In the genomic region with DNA sequence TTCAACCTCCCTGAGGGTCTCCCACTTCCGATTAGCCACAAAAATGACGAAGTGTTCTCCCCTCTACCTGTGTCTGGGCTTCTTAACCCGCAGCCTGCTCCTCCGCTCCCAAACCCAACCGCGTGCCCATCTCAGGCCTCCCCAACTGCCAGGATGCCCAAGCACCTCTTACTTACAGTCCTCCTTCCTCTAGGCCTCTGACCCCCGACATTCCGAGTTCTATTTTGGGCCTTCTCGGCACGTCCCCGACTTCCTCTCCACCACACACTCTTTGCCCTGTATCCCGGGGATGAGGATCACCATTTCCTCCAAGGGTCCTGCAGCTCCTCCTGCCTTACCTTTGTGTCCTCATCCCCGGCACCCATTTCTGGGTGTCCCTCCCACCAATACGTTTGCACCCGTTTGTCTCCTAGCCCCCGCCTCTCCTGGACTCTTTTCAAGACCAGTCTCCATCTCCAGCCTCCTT, we compare ENCODE assay signal across 9 cellular contexts. TPM values are rescaled to one million over a fixed set of nuclear protein-coding genes. Genes with fewer than 3 reads are reported as not detected.
A peak's percentile ranks its signal among the peaks of the same experiment; 100 is the strongest.
DNase-seq lines count a peak whose midpoint lies in the region; ATAC-seq, FAIRE-seq and TF ChIP-seq lines count a peak whose summit lies in the region.
"Had no signal": no experiment of that assay in that cellular context is flagged by ENCODE, and none has a peak within 500 bp of the region (broad histone marks: within the 10 kb centered on the region; RNA-seq: fewer than 3 reads in every experiment).

No MANE protein-coding gene starts in this region.

- peaks cover 47% of the 10 kb centered on the region for H3K36me3 ChIP-seq in CD8-positive, alpha-beta T cell (ENCODE audit: insufficient read depth, low read length)
- H3K36me3 ChIP-seq in KMS-11 (ENCODE audit: insufficient read depth) (peaks cover 9% of the 10 kb centered on the region; the same call in 1 of the 2 replicates), K562 (ENCODE audit: control insufficient read depth, insufficient read depth, low read length) (peaks cover 57% of the 10 kb centered on the region), mesodermal cell (ENCODE audit: control insufficient read depth, insufficient read depth, low read length) (peaks cover 54% of the 10 kb centered on the region), uterus (no peaks in the 10 kb centered on the region)

- peak overlapping the region; percentile 96 for H3K27ac Mint-ChIP-seq in CD8-positive, alpha-beta T cell

- no peak for FAIRE-seq in K562 (lab: Jason Lieb, UNC)

- POLR2A ChIA-PET in CD8-positive, alpha-beta T cell (lab: Charles Lee): interaction anchor here (0.6 to 7.1 kb wide), 31 partner anchors 8 to 748 kb away, joined by 3 to 178 read pairs (median 6); a partner anchor contains a TSS
- POLR2A ChIA-PET in K562 (lab: Yijun Ruan, JAX): interaction anchor here (0.6 to 5.6 kb wide), 32 partner anchors 9 to 663 kb away, joined by 3 to 151 read pairs (median 4); a partner anchor contains a TSS

- H3K9ac ChIP-seq in KMS-11 (peak overlapping the region; percentile 81), K562 (ENCODE audit: insufficient read depth in 1 of 2, low read depth in 2 of 2, low read length in 2 of 2) (peak overlapping the region; percentile 99 to 100)

- no peaks in the 10 kb centered on the region for H3K27me3 Mint-ChIP-seq in CD8-positive, alpha-beta T cell (ENCODE audit: low read depth)

- peaks cover 11% of the 10 kb centered on the region for H3K9me1 ChIP-seq in K562 (ENCODE audit: control insufficient read depth, insufficient read depth, low read length)

- H3K4me2 ChIP-seq in KMS-11 (peak overlapping the region; percentile 87), K562 (ENCODE audit: insufficient read depth, low read length) (peak overlapping the region; percentile 95)

- CTCF ChIA-PET in CD8-positive, alpha-beta T cell (lab: Charles Lee): interaction anchor here (0.6 to 11.1 kb wide), 22 partner anchors 9 to 423 kb away, joined by 3 to 287 read pairs (median 6); a partner anchor contains a TSS
- CTCF ChIA-PET in K562 (lab: Yijun Ruan, JAX; ENCODE audit: low intra/inter-chr PET ratio): interaction anchor here (0.9 to 1.1 kb wide), 3 partner anchors 28 to 130 kb away, joined by 3 read pairs; a partner anchor contains a TSS

- peaks cover 46% of the 10 kb centered on the region for H3K4me1 Mint-ChIP-seq in CD8-positive, alpha-beta T cell (ENCODE audit: low read depth)

- DNase-seq in CD8-positive, alpha-beta T cell: peak in 1 of 7 experiments; percentile 50
- DNase-seq in K562 (ENCODE audit: extremely low read depth in 1 of 4, low spot score in 3 of 4) (no peak), uterus (no peak), AG20443 (ENCODE audit: low spot score) (no peak)

- peaks cover 57% of the 10 kb centered on the region for H3K36me3 Mint-ChIP-seq in CD8-positive, alpha-beta T cell

- intact Hi-C loops in CD8-positive, alpha-beta T cell (cut with DNase I, micrococcal nuclease): loop anchor here (1.0 to 5.0 kb wide), 20 partner anchors 13 to 938 kb away; a partner anchor contains a TSS
- intact Hi-C loops in K562 (cut with micrococcal nuclease) (loop anchor here (1.0 to 5.0 kb wide), 2 partner anchors 28 to 42 kb away; a partner anchor contains a TSS), uterus (cut with DNase I; ENCODE audit: low total_unique reads) (no loop called here)

- no TSS peak for BruUV-seq in K562 (replicated peaks; lab: Mats Ljungman, UMichigan)

- WGBS in K562 (ENCODE audit: insufficient coverage, low coverage, missing lambda C conversion rate): 1% methylated on average over 13 of the region's 16 CpGs
- WGBS in mesodermal cell (ENCODE audit: insufficient coverage in 2 of 2), 2 experiments: 3% methylated on average over 16 of the region's 16 CpGs

- peaks cover 10% of the 10 kb centered on the region for H4K20me1 ChIP-seq in KMS-11 (ENCODE audit: insufficient read depth)
- H4K20me1 ChIP-seq in K562 (replicated peaks; ENCODE audit: control insufficient read depth, insufficient read depth, low read length): peaks cover 22% of the 10 kb centered on the region

- no peaks in the 10 kb centered on the region for H3K9me3 ChIP-seq in CD8-positive, alpha-beta T cell (ENCODE audit: low read length)
- H3K9me3 ChIP-seq in K562 (replicated peaks; ENCODE audit: control insufficient read depth, insufficient read depth, low read depth, low read length) (no peaks in the 10 kb centered on the region), mesodermal cell (ENCODE audit: control insufficient read depth, low read length) (no peaks in the 10 kb centered on the region), uterus (no peaks in the 10 kb centered on the region)

- TF ChIP-seq POLR2A in K562 (conservative IDR thresholded peaks at IDR 0.05) (peak; percentile 89), uterus (IDR thresholded peaks at IDR 0.05) (no peak)

- in situ Hi-C loops in K562 (cut with MboI): no loop called here

- peak; percentile 0 for ATAC-seq in CD8-positive, alpha-beta T cell
- ATAC-seq in K562 (no peak), GM21367 (IDR thresholded peaks at IDR 0.05; ENCODE audit: unreplicated experiment) (no peak), GM18498 (IDR thresholded peaks at IDR 0.05; ENCODE audit: unreplicated experiment) (no peak)

- H3K4me3 Mint-ChIP-seq in CD8-positive, alpha-beta T cell: peak overlapping the region; percentile 95

- TF ChIP-seq EP300 in K562 (IDR thresholded peaks at IDR 0.05; ENCODE audit: low read length): no peak

- peak overlapping the region; percentile 65 for H3K4me3 ChIP-seq in CD8-positive, alpha-beta T cell (ENCODE audit: low read depth, low read length)
- H3K4me3 ChIP-seq in KMS-11 (IDR thresholded peaks at IDR 0.05; ENCODE audit: insufficient read depth, low read depth, low read length): no peak overlapping the region
- peak overlapping the region; percentile 95 for H3K4me3 ChIP-seq in K562
- H3K4me3 ChIP-seq in mesodermal cell (ENCODE audit: extremely low read depth, insufficient read depth, low read length, poor library complexity, severe bottlenecking): peak overlapping the region; percentile 95
- peak overlapping the region; percentile 92 to 99 for H3K4me3 ChIP-seq in uterus

- no peak for TF ChIP-seq CTCF in CD8-positive, alpha-beta T cell (IDR thresholded peaks at IDR 0.05)
- no peak for TF ChIP-seq CTCF in KMS-11 (conservative IDR thresholded peaks at IDR 0.05; ENCODE audit: low read depth, low read length)
- no peak for TF ChIP-seq CTCF in K562 (IDR thresholded peaks at IDR 0.05 in 2 of 3, conservative IDR thresholded peaks at IDR 0.05 in 1 of 3; ENCODE audit: insufficient read depth in 2 of 3, low read depth in 1 of 3, low read length in 3 of 3)
- no peak for TF ChIP-seq CTCF in uterus (IDR thresholded peaks at IDR 0.05)

- no peak for TF ChIP-seq RAD21 in K562 (CRISPR knock-in tag; conservative IDR thresholded peaks at IDR 0.05 in 1 of 2, IDR thresholded peaks at IDR 0.05 in 1 of 2)

- H3K4me1 ChIP-seq in CD8-positive, alpha-beta T cell (ENCODE audit: insufficient read depth, low read length): peaks cover 37% of the 10 kb centered on the region
- H3K4me1 ChIP-seq in KMS-11 (ENCODE audit: low read depth, poor library complexity, severe bottlenecking) (peaks cover 34% of the 10 kb centered on the region), K562 (replicated peaks in 1 of 2; ENCODE audit: control insufficient read depth in 2 of 2, insufficient read depth in 2 of 2, low read length in 2 of 2) (peaks cover 14 to 78% of the 10 kb centered on the region in 2 experiments), mesodermal cell (ENCODE audit: control insufficient read depth, insufficient read depth, low read length, poor library complexity, severe bottlenecking) (peaks cover 29% of the 10 kb centered on the region), uterus (peaks cover 7 to 13% of the 10 kb centered on the region in 2 donors)

- H3K27ac ChIP-seq in CD8-positive, alpha-beta T cell (ENCODE audit: low read depth, low read length): peak overlapping the region; percentile 78
- H3K27ac ChIP-seq in KMS-11: peak overlapping the region; percentile 82
- H3K27ac ChIP-seq in K562 (ENCODE audit: extremely low read depth, low read depth, low read length): peak overlapping the region; percentile 96
- H3K27ac ChIP-seq in mesodermal cell (ENCODE audit: low read depth, low read length, severe bottlenecking): peak overlapping the region; percentile 89
- peak overlapping the region; percentile 98 to 99 for H3K27ac ChIP-seq in uterus

- H3K9me3 Mint-ChIP-seq in CD8-positive, alpha-beta T cell: no peaks in the 10 kb centered on the region

- H3K27me3 ChIP-seq in CD8-positive, alpha-beta T cell (ENCODE audit: insufficient read depth, low read length): no peaks in the 10 kb centered on the region
- no peaks in the 10 kb centered on the region for H3K27me3 ChIP-seq in KMS-11 (ENCODE audit: insufficient read depth, low read depth)
- H3K27me3 ChIP-seq in K562 (ENCODE audit: control insufficient read depth in 2 of 2, insufficient read depth in 2 of 2, low read length in 2 of 2): no peaks in the 10 kb centered on the region; a peak in 1 of 5 replicates
- H3K27me3 ChIP-seq in uterus: no peaks in the 10 kb centered on the region

- peak overlapping the region; percentile 55; the same call in 1 of the 2 replicates for H2AFZ ChIP-seq in KMS-11 (ENCODE audit: low read depth)
- peak overlapping the region; percentile 32 for H2AFZ ChIP-seq in K562 (ENCODE audit: low read depth, low read length)

- H3K79me2 ChIP-seq in KMS-11 (ENCODE audit: insufficient read depth, low read depth) (peaks cover 52% of the 10 kb centered on the region), K562 (ENCODE audit: control insufficient read depth, insufficient read depth, low read length) (peaks cover 57% of the 10 kb centered on the region)

RNA-seq across cellular contexts. Expression of a gene that starts 0.4 kb away (rescaled TPM):
- total RNA-seq in CD8-positive, alpha-beta T cell: 10 to 100 TPM; 29.6 to 31.6 TPM
- 139 and 354 TPM in 2 replicates for total RNA-seq in K562 (2011; cell fraction: chromatin; rRNA removed; ENCODE audit: low replicate concordance)
- 277 and 282 TPM in 2 replicates for total RNA-seq in K562 (2011; cell fraction: nucleolus; rRNA removed)
- total RNA-seq in K562 (2011; cell fraction: nucleoplasm; rRNA removed): 171 and 194 TPM in 2 replicates
- total RNA-seq in K562 (2014; rRNA removed) (79.4 and 95.8 TPM in 2 replicates), K562 (2014; rRNA removed; fragmentation: Illumina TruSeq; extraction: Trizol) (23.0 and 33.5 TPM in 2 replicates), K562 (2015; rRNA removed; fragmentation: Illumina TruSeq; extraction: Trizol) (53.5 and 55.8 TPM in 2 replicates), K562 (2021) (81.5 and 91.8 TPM in 2 replicates), uterus (100 to 1,000 TPM in 1 of 4 donors, 10 to 100 TPM in 3; 28.8 to 108 (median 75.0) TPM)
- polyA plus RNA-seq in K562 (2011; rRNA removed) (51.8 and 69.9 TPM in 2 replicates), K562 (2014; fragmentation: Illumina TruSeq; extraction: Trizol) (53.7 and 62.8 TPM in 2 replicates), K562 (2014; fragmentation: Nextera tagmentation; extraction: Ambion mirVana) (10 to 100 TPM; 13.4 to 16.1 TPM), K562 (2014; rRNA removed) (103 and 118 TPM in 2 replicates)
- polyA plus RNA-seq in K562 (2011; cell fraction: cytosol; rRNA removed): 33.2 and 41.5 TPM in 2 replicates
- polyA plus RNA-seq in K562 (2011; cell fraction: nucleus; rRNA removed): 678 and 750 TPM in 2 replicates
- polyA plus RNA-seq in K562 (2012): 97.9 and 190 TPM in 2 replicates
- 11.8 and 17.2 TPM in 2 replicates for polyA minus RNA-seq in K562 (2011; rRNA and poly(A)+ RNA removed)
- polyA minus RNA-seq in K562 (2011; cell fraction: cytosol; rRNA and poly(A)+ RNA removed): 19.5 and 23.5 TPM in 2 replicates
- polyA minus RNA-seq in K562 (2011; cell fraction: nucleus; rRNA and poly(A)+ RNA removed): 123 and 135 TPM in 2 replicates
- polyA plus RNA-seq in mesodermal cell (2013, experiment 1 of 2): 60.0 TPM
- polyA plus RNA-seq in mesodermal cell (2013, experiment 2 of 2): 54.2 TPM

RNA-seq across cellular contexts. Expression of a gene that starts 1.9 kb away (rescaled TPM):
- 100 to 1,000 TPM; 329 to 337 TPM for total RNA-seq in CD8-positive, alpha-beta T cell
- 145 and 300 TPM in 2 replicates for total RNA-seq in K562 (2011; cell fraction: chromatin; rRNA removed; ENCODE audit: low replicate concordance)
- 227 and 257 TPM in 2 replicates for total RNA-seq in K562 (2011; cell fraction: nucleolus; rRNA removed)
- 176 and 204 TPM in 2 replicates for total RNA-seq in K562 (2011; cell fraction: nucleoplasm; rRNA removed)
- total RNA-seq in K562 (2014; rRNA removed) (1,045 and 1,321 TPM in 2 replicates), K562 (2014; rRNA removed; fragmentation: Illumina TruSeq; extraction: Trizol) (570 and 664 TPM in 2 replicates), K562 (2015; rRNA removed; fragmentation: Illumina TruSeq; extraction: Trizol) (851 and 860 TPM in 2 replicates), K562 (2021) (891 and 919 TPM in 2 replicates), uterus (100 to 1,000 TPM; 227 to 514 (median 399) TPM)
- polyA plus RNA-seq in K562 (2011; rRNA removed) (632 and 770 TPM in 2 replicates), K562 (2014; fragmentation: Illumina TruSeq; extraction: Trizol) (1,101 and 1,325 TPM in 2 replicates), K562 (2014; fragmentation: Nextera tagmentation; extraction: Ambion mirVana) (100 to 1,000 TPM; 105 to 222 TPM), K562 (2014; rRNA removed) (859 and 956 TPM in 2 replicates)
- polyA plus RNA-seq in K562 (2011; cell fraction: cytosol; rRNA removed): 894 and 1,220 TPM in 2 replicates
- 307 TPM in 2 replicates for polyA plus RNA-seq in K562 (2011; cell fraction: nucleus; rRNA removed)
- 903 and 977 TPM in 2 replicates for polyA plus RNA-seq in K562 (2012)
- 971 and 1,022 TPM in 2 replicates for polyA minus RNA-seq in K562 (2011; rRNA and poly(A)+ RNA removed)
- 560 and 642 TPM in 2 replicates for polyA minus RNA-seq in K562 (2011; cell fraction: cytosol; rRNA and poly(A)+ RNA removed)
- polyA minus RNA-seq in K562 (2011; cell fraction: nucleus; rRNA and poly(A)+ RNA removed): 107 and 193 TPM in 2 replicates
- polyA plus RNA-seq in mesodermal cell (2013, experiment 1 of 2): 1,174 TPM
- 958 TPM for polyA plus RNA-seq in mesodermal cell (2013, experiment 2 of 2)

RNA-seq across cellular contexts. Expression of a gene that starts 12.8 kb away (rescaled TPM):
- total RNA-seq in CD8-positive, alpha-beta T cell: 1 to 10 TPM; 3.8 to 5.1 TPM
- 12.1 and 30.7 TPM in 2 replicates for total RNA-seq in K562 (2011; cell fraction: chromatin; rRNA removed; ENCODE audit: low replicate concordance)
- total RNA-seq in K562 (2011; cell fraction: nucleolus; rRNA removed): 15.1 and 19.3 TPM in 2 replicates
- total RNA-seq in K562 (2011; cell fraction: nucleoplasm; rRNA removed): 11.3 and 15.8 TPM in 2 replicates
- total RNA-seq in K562 (2014; rRNA removed) (0.64 and 0.86 TPM in 2 replicates), K562 (2014; rRNA removed; fragmentation: Illumina TruSeq; extraction: Trizol) (0.07 and 0.32 TPM in 2 replicates), K562 (2015; rRNA removed; fragmentation: Illumina TruSeq; extraction: Trizol) (0.57 and 0.58 TPM in 2 replicates), K562 (2021) (1.6 and 2.6 TPM in 2 replicates), uterus (100 to 1,000 TPM in 1 of 4 donors, 10 to 100 TPM in 3; 56.1 to 165 (median 87.3) TPM)
- polyA plus RNA-seq in K562 (2011; rRNA removed) (2.0 and 3.9 TPM in 2 replicates), K562 (2014; fragmentation: Illumina TruSeq; extraction: Trizol) (0.74 and 1.1 TPM in 2 replicates), K562 (2014; fragmentation: Nextera tagmentation; extraction: Ambion mirVana) (under 1 TPM in 1 of 2 experiments, not detected in 1; 0.13 TPM), K562 (2014; rRNA removed) (2.9 TPM in 2 replicates)
- 3.3 and 4.7 TPM in 2 replicates for polyA plus RNA-seq in K562 (2011; cell fraction: cytosol; rRNA removed)
- 41.3 and 54.9 TPM in 2 replicates for polyA plus RNA-seq in K562 (2011; cell fraction: nucleus; rRNA removed)
- polyA plus RNA-seq in K562 (2012): 1.3 and 4.2 TPM in 2 replicates
- 0.53 and 1.2 TPM in 2 replicates for polyA minus RNA-seq in K562 (2011; rRNA and poly(A)+ RNA removed)
- 1.3 TPM in 1 of 2 replicates, not detected in the other for polyA minus RNA-seq in K562 (2011; cell fraction: cytosol; rRNA and poly(A)+ RNA removed)
- polyA minus RNA-seq in K562 (2011; cell fraction: nucleus; rRNA and poly(A)+ RNA removed): 7.5 and 7.8 TPM in 2 replicates
- polyA plus RNA-seq in mesodermal cell (2013, experiment 1 of 2): 142 TPM
- polyA plus RNA-seq in mesodermal cell (2013, experiment 2 of 2): 117 TPM

RNA-seq across cellular contexts. Expression of a gene that starts 19.8 kb away (rescaled TPM):
- total RNA-seq in CD8-positive, alpha-beta T cell: 100 to 1,000 TPM; 193 to 200 TPM
- not detected in 2 replicates for total RNA-seq in K562 (2011; cell fraction: chromatin; rRNA removed; ENCODE audit: low replicate concordance)
- total RNA-seq in K562 (2011; cell fraction: nucleolus; rRNA removed): not detected in 2 replicates
- not detected in 2 replicates for total RNA-seq in K562 (2011; cell fraction: nucleoplasm; rRNA removed)
- total RNA-seq in K562 (2014; rRNA removed): not detected in 2 replicates
- not detected in 2 replicates for total RNA-seq in K562 (2014; rRNA removed; fragmentation: Illumina TruSeq; extraction: Trizol)
- not detected in 2 replicates for total RNA-seq in K562 (2015; rRNA removed; fragmentation: Illumina TruSeq; extraction: Trizol)
- not detected in 2 replicates for total RNA-seq in K562 (2021)
- 0.05 TPM in 1 of 2 replicates, not detected in the other for polyA plus RNA-seq in K562 (2011; rRNA removed)
- polyA plus RNA-seq in K562 (2011; cell fraction: cytosol; rRNA removed): 0.07 TPM in 1 of 2 replicates, not detected in the other
- polyA plus RNA-seq in K562 (2011; cell fraction: nucleus; rRNA removed): 0.11 and 0.13 TPM in 2 replicates
- 0.11 and 0.16 TPM in 2 replicates for polyA plus RNA-seq in K562 (2012)
- polyA plus RNA-seq in K562 (2014; fragmentation: Illumina TruSeq; extraction: Trizol): not detected in 2 replicates
- polyA plus RNA-seq in K562 (2014; fragmentation: Nextera tagmentation; extraction: Ambion mirVana): under 1 TPM in 1 of 2 experiments, not detected in 1; 0.04 TPM
- not detected in 2 replicates for polyA plus RNA-seq in K562 (2014; rRNA removed)
- not detected in 2 replicates for polyA minus RNA-seq in K562 (2011; rRNA and poly(A)+ RNA removed)
- not detected in 2 replicates for polyA minus RNA-seq in K562 (2011; cell fraction: cytosol; rRNA and poly(A)+ RNA removed)
- not detected in 2 replicates for polyA minus RNA-seq in K562 (2011; cell fraction: nucleus; rRNA and poly(A)+ RNA removed)
- not detected for polyA plus RNA-seq in mesodermal cell (2013, experiment 1 of 2)
- polyA plus RNA-seq in mesodermal cell (2013, experiment 2 of 2): not detected
- total RNA-seq in uterus: 1 to 10 TPM in 1 of 4 donors, under 1 TPM in 1, not detected in 2; 0.62 to 3.6 TPM

RNA-seq across cellular contexts. Expression of a gene that starts 26.1 kb away (rescaled TPM):
- total RNA-seq in CD8-positive, alpha-beta T cell: under 1 TPM; 0.52 to 0.69 TPM
- 0.16 TPM in 1 of 2 replicates, not detected in the other for total RNA-seq in K562 (2011; cell fraction: chromatin; rRNA removed; ENCODE audit: low replicate concordance)
- not detected in 2 replicates for total RNA-seq in K562 (2011; cell fraction: nucleolus; rRNA removed)
- not detected in 2 replicates for total RNA-seq in K562 (2011; cell fraction: nucleoplasm; rRNA removed)
- total RNA-seq in K562 (2014; rRNA removed) (not detected in 2 replicates), K562 (2014; rRNA removed; fragmentation: Illumina TruSeq; extraction: Trizol) (not detected in 2 replicates), K562 (2015; rRNA removed; fragmentation: Illumina TruSeq; extraction: Trizol) (not detected in 2 replicates), K562 (2021) (not detected in 2 replicates), uterus (1 to 10 TPM in 1 of 4 donors, under 1 TPM in 1, not detected in 2; 0.58 to 2.6 TPM)
- polyA plus RNA-seq in K562 (2011; rRNA removed) (not detected in 2 replicates), K562 (2014; fragmentation: Illumina TruSeq; extraction: Trizol) (not detected in 2 replicates), K562 (2014; fragmentation: Nextera tagmentation; extraction: Ambion mirVana) (under 1 TPM; 0.03 TPM), K562 (2014; rRNA removed) (not detected in 2 replicates)
- polyA plus RNA-seq in K562 (2011; cell fraction: cytosol; rRNA removed): not detected in 2 replicates
- polyA plus RNA-seq in K562 (2011; cell fraction: nucleus; rRNA removed): 0.10 TPM in 1 of 2 replicates, not detected in the other
- 0.24 and 0.35 TPM in 2 replicates for polyA plus RNA-seq in K562 (2012)
- polyA minus RNA-seq in K562 (2011; rRNA and poly(A)+ RNA removed): not detected in 2 replicates
- polyA minus RNA-seq in K562 (2011; cell fraction: cytosol; rRNA and poly(A)+ RNA removed): not detected in 2 replicates
- not detected in 2 replicates for polyA minus RNA-seq in K562 (2011; cell fraction: nucleus; rRNA and poly(A)+ RNA removed)
- 2.4 TPM for polyA plus RNA-seq in mesodermal cell (2013, experiment 1 of 2)
- polyA plus RNA-seq in mesodermal cell (2013, experiment 2 of 2): 1.7 TPM
- total RNA-seq: M059J had no signal
